In the genomic region with DNA sequence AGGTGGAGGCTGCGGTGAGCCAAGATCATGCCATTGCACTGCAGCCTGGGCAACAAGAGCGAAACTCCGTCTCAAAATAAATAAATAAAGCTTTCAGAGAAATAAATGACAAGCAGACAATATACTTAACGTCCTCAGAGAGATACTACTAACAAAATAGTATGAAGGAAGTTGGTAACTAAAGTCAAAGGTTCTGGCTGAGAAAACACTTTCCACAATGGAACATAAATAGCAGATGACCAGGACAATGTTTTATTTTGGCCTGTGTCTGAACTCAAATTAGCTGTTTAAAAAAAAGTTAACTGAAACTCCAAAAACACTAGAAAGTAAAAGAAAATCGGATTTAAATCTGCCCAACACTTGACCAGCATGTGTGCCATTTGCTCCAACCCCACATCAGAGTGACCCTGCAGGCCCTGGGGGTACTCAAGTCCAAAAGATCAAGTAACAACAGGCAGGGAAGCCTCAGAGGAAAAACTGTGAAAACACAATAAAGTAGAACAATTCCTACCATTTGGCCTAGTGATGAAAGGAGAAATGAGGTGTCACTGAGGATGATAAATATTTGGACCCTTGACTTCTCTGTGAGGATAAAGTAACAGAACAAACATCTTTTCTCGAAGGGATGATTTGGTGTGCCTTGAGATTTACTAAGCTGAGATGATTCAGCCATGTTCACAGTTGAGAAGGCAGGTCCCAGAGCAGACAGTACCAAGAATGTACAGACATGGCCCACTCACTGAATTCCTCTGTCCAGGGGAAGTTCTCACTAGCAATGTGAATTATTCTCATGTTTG, we compare ENCODE assay signal across 13 cellular contexts. TPM values are rescaled to one million over a fixed set of nuclear protein-coding genes. Genes with fewer than 3 reads are reported as not detected.
DNase-seq lines count a peak whose midpoint lies in the region; ATAC-seq and TF ChIP-seq lines count a peak whose summit lies in the region.
"Had no signal": no experiment of that assay in that cellular context is flagged by ENCODE, and none has a peak within 500 bp of the region (broad histone marks: within the 10 kb centered on the region; RNA-seq: fewer than 3 reads in every experiment).

No MANE protein-coding gene starts in this region.

- TF ChIP-seq POLR2A in transverse colon (IDR thresholded peaks at IDR 0.05), result no peak

- TF ChIP-seq EP300 in transverse colon (IDR thresholded peaks at IDR 0.05; ENCODE audit: low read depth), result no peak

- peaks cover 0 to 8% (median 0%) of the 10 kb centered on the region in 9 donors for H3K36me3 ChIP-seq in heart right ventricle
- H3K36me3 ChIP-seq in mucosa of descending colon (ENCODE audit: low read depth), result no peaks in the 10 kb centered on the region
- H3K36me3 ChIP-seq in transverse colon, result no peaks in the 10 kb centered on the region

- in situ Hi-C loops in transverse colon (cut with MboI; ENCODE audit: low pct_ligation_motif_present in 1 of 4, low pct_unique_long_range_greater_than_20kb in 1 of 4, low sequenced_read_pairs in 3 of 4), result no loop called here

- DNase-seq in heart right ventricle, result no peak
- DNase-seq in Right ventricle myocardium inferior (ENCODE audit: missing footprints), result no peak
- DNase-seq in chondrocyte (ENCODE audit: low spot score), result no peak
- DNase-seq in mucosa of descending colon, result no peak
- DNase-seq in transverse colon, result no peak
- DNase-seq in head of caudate nucleus, result no peak
- no peak for DNase-seq in amygdala (lab: John Stamatoyannopoulos, UW)
- DNase-seq in inferior parietal cortex (ENCODE audit: extremely low spot score), result no peak
- DNase-seq: DMS79 treated with DMSO at 0.1 percent for 48 hours, endodermal cell, NCI-H1694, NCI-H82, SIG-M5 had no signal

- no peaks in the 10 kb centered on the region for H3K9me3 Mint-ChIP-seq in chondrocyte (ENCODE audit: low read depth)
- H3K9me3 Mint-ChIP-seq: endodermal cell had no signal

- H3K27me3 Mint-ChIP-seq in chondrocyte (ENCODE audit: low read depth), result no peaks in the 10 kb centered on the region

- ATAC-seq in heart right ventricle, result peak in 2 of 8 donors; percentile 21 to 27
- ATAC-seq in Right ventricle myocardium inferior, result no peak
- peak; percentile 26 for ATAC-seq in mucosa of descending colon

- peaks cover 0 to 44% (median 24%) of the 10 kb centered on the region in 9 donors for H3K4me1 ChIP-seq in heart right ventricle
- H3K4me1 ChIP-seq in mucosa of descending colon (ENCODE audit: low read depth), result peaks cover 15% of the 10 kb centered on the region
- peaks cover 19 to 62% (median 40%) of the 10 kb centered on the region in 4 donors for H3K4me1 ChIP-seq in transverse colon

- peak overlapping the region; percentile 84 for H3K27ac Mint-ChIP-seq in chondrocyte (ENCODE audit: unreplicated experiment)
- H3K27ac Mint-ChIP-seq: endodermal cell had no signal

- H3K4me3 ChIP-seq in heart right ventricle, result no peak overlapping the region
- H3K4me3 ChIP-seq in mucosa of descending colon, result no peak overlapping the region
- H3K4me3 ChIP-seq in transverse colon, result no peak overlapping the region

- no peaks in the 10 kb centered on the region for H3K27me3 ChIP-seq in heart right ventricle
- no peaks in the 10 kb centered on the region for H3K27me3 ChIP-seq in transverse colon

- peaks cover 2% of the 10 kb centered on the region for H3K36me3 Mint-ChIP-seq in chondrocyte (ENCODE audit: low read depth)

- no peak overlapping the region for H3K4me3 Mint-ChIP-seq in chondrocyte (ENCODE audit: unreplicated experiment)
- H3K4me3 Mint-ChIP-seq: endodermal cell had no signal

- peak overlapping the region in 6 of 10 donors; percentile 2 to 48 (median 35) for H3K27ac ChIP-seq in heart right ventricle
- peak overlapping the region; percentile 50 to 79 (median 62) for H3K27ac ChIP-seq in transverse colon

- TF ChIP-seq CTCF in heart right ventricle (IDR thresholded peaks at IDR 0.05), result no peak
- no peak for TF ChIP-seq CTCF in chondrocyte (IDR thresholded peaks at IDR 0.05)
- no peak for TF ChIP-seq CTCF in mucosa of descending colon (IDR thresholded peaks at IDR 0.05)
- TF ChIP-seq CTCF in transverse colon (IDR thresholded peaks at IDR 0.05), result no peak

- WGBS in heart right ventricle, 2 donors, result 73 to 79% methylated on average over 6 of the region's 6 CpGs
- WGBS in transverse colon (ENCODE audit: low coverage in 1 of 2), 2 donors, result 57 to 71% methylated on average over 3 to 6 of the region's 6 CpGs

- intact Hi-C loops in heart right ventricle (cut with DNase I), result loop anchor here in 1 of 10 donors (10.0 kb wide), 1 partner anchor 94 kb away; no protein-coding TSS in a partner anchor
- intact Hi-C loops in Right ventricle myocardium inferior (cut with DNase I), result no loop called here
- intact Hi-C loops in mucosa of descending colon (cut with DNase I, micrococcal nuclease), result loop anchor here in 1 of 2 donors (10.0 kb wide), 1 partner anchor 1086 kb away; no protein-coding TSS in a partner anchor
- intact Hi-C loops in transverse colon (cut with DNase I; ENCODE audit: low total_unique reads), result no loop called here
- intact Hi-C loops in head of caudate nucleus (cut with DNase I), result no loop called here

- H3K9me3 ChIP-seq in heart right ventricle (no peaks in the 10 kb centered on the region), mucosa of descending colon (no peaks in the 10 kb centered on the region), transverse colon (no peaks in the 10 kb centered on the region)

- peaks cover 79% of the 10 kb centered on the region for H3K4me1 Mint-ChIP-seq in chondrocyte (ENCODE audit: low read depth)

RNA-seq across cellular contexts. Expression of a gene that starts 47.7 kb away (rescaled TPM):
- total RNA-seq in heart right ventricle (10 to 100 TPM in 1 of 10 donors, 1 to 10 TPM in 9; 3.8 to 14.9 (median 5.1) TPM), Right ventricle myocardium inferior (6.0 TPM), chondrocyte (45.4 to 49.6 TPM (median 49.4 TPM) in 3 replicates), mucosa of descending colon (10 to 100 TPM; 44.8 to 63.6 (median 50.2) TPM), transverse colon (10 to 100 TPM; 34.4 to 79.6 (median 51.5) TPM)
- polyA plus RNA-seq in heart right ventricle, result 1 to 10 TPM; 2.4 to 5.7 TPM
